8 cellular contexts compared by ENCODE assay signal in genomic region chr1:150548324-150548631, GRCh38. TPM values are rescaled to one million over a fixed set of nuclear protein-coding genes. Genes with fewer than 3 reads are reported as not detected.
A peak's percentile ranks its signal among the peaks of the same experiment; 100 is the strongest.
DNase-seq lines count a peak whose midpoint lies in the region; ATAC-seq, FAIRE-seq and TF ChIP-seq lines count a peak whose summit lies in the region.

No MANE protein-coding gene starts in this region.

- H3K9me3 ChIP-seq in H9 (ENCODE audit: control insufficient read depth, low read depth, low read length) (no peaks in the 10 kb centered on the region), gastrocnemius medialis (no peaks in the 10 kb centered on the region)

- H3K4me1 Mint-ChIP-seq in H9, result peaks cover 16 to 28% of the 10 kb centered on the region in 2 experiments

- H2AK5ac ChIP-seq in H9 (ENCODE audit: insufficient read length, low read length), result no peak overlapping the region

- peak overlapping the region; percentile 48 for H3K4me2 ChIP-seq in H9 (ENCODE audit: insufficient read depth, insufficient read length, low read length)

- H2AFZ ChIP-seq in H9 (ENCODE audit: low read length), result no peak overlapping the region

- no peaks in the 10 kb centered on the region for H3K36me3 ChIP-seq in gastrocnemius medialis

- intact Hi-C loops in gastrocnemius medialis (cut with DNase I; ENCODE audit: low total_unique reads), result no loop called here

- TF ChIP-seq CTCF in H9 (conservative IDR thresholded peaks at IDR 0.05), result no peak
- TF ChIP-seq CTCF in WI38 (IDR thresholded peaks at IDR 0.05; ENCODE audit: low read depth, low read length), result no peak
- TF ChIP-seq CTCF in fibroblast of villous mesenchyme (IDR thresholded peaks at IDR 0.05; ENCODE audit: insufficient read depth, low read depth, low read length), result no peak
- no peak for TF ChIP-seq CTCF in gastrocnemius medialis (IDR thresholded peaks at IDR 0.05 in 4 of 5, conservative IDR thresholded peaks at IDR 0.05 in 1 of 5)
- TF ChIP-seq CTCF in D721Med (IDR thresholded peaks at IDR 0.05; ENCODE audit: insufficient read depth, missing control alignments), result no peak

- DNase-seq in H9 (no peak), fibroblast of villous mesenchyme (ENCODE audit: low read depth) (no peak), gastrocnemius medialis (no peak), islet precursor cell (no peak), D721Med (ENCODE audit: insufficient read length, low spot score) (no peak), amygdala (lab: John Stamatoyannopoulos, UW) (no peak)

- H3K4me3 Mint-ChIP-seq in H9, result peak overlapping the region; percentile 59 to 82

- no peak overlapping the region for H3K18ac ChIP-seq in H9 (ENCODE audit: insufficient read length, low read depth, low read length)

- no peak overlapping the region for H2BK5ac ChIP-seq in H9 (ENCODE audit: insufficient read length, low read length)

- no peak for FAIRE-seq in D721Med (lab: Jason Lieb, UNC)

- H3K27me3 Mint-ChIP-seq in H9 (ENCODE audit: low read depth), result peaks cover 43% of the 10 kb centered on the region

- no peaks in the 10 kb centered on the region for H4K20me1 ChIP-seq in H9 (ENCODE audit: control insufficient read depth, insufficient read depth, insufficient read length)

- no peak overlapping the region for H4K5ac ChIP-seq in H9 (ENCODE audit: insufficient read length, low read depth, low read length)

- H3K4me3 ChIP-seq in WI38 (ENCODE audit: low read depth, low read length), result peak overlapping the region; percentile 63
- H3K4me3 ChIP-seq in fibroblast of villous mesenchyme (ENCODE audit: low read depth, low read length), result peak overlapping the region; percentile 64
- peak overlapping the region; percentile 62 to 92 (median 70) for H3K4me3 ChIP-seq in gastrocnemius medialis

- H2BK20ac ChIP-seq in H9 (ENCODE audit: low read depth, low read length, poor library complexity, severe bottlenecking), result no peak overlapping the region

- H3K27me3 ChIP-seq in H9 (ENCODE audit: insufficient read depth, low read length), result peaks cover 3% of the 10 kb centered on the region; the same call in 1 of the 2 replicates
- H3K27me3 ChIP-seq in gastrocnemius medialis, result no peaks in the 10 kb centered on the region

- H3K56ac ChIP-seq in H9 (ENCODE audit: insufficient read length, low read depth, low read length), result no peak overlapping the region

- H4K91ac ChIP-seq in H9 (ENCODE audit: insufficient read length, low read depth, low read length), result no peak overlapping the region

- in situ Hi-C loops in gastrocnemius medialis (cut with MboI; ENCODE audit: low sequenced_read_pairs in 4 of 4), result no loop called here

- peaks cover 0 to 2% (median 0%) of the 10 kb centered on the region in 3 experiments; a peak in 2 of 7 replicates for H3K36me3 Mint-ChIP-seq in H9 (ENCODE audit: insufficient read depth in 1 of 3, low read depth in 3 of 3)

- H3K4ac ChIP-seq in H9 (ENCODE audit: low read depth, low read length), result no peak overlapping the region

- H3K27ac Mint-ChIP-seq in H9, result no peak overlapping the region; a peak in 1 of 7 replicates

- no peak overlapping the region for H2BK12ac ChIP-seq in H9 (ENCODE audit: insufficient read length, low read depth, low read length)

- H3K27ac ChIP-seq in H9 (ENCODE audit: insufficient read length, low read depth, low read length) (no peak overlapping the region), gastrocnemius medialis (peak overlapping the region; percentile 81 to 92 (median 90))

- no peak overlapping the region for H3K23ac ChIP-seq in H9 (ENCODE audit: insufficient read length, low read depth, low read length)

- no peaks in the 10 kb centered on the region for H3K79me1 ChIP-seq in H9 (ENCODE audit: insufficient read depth, low read depth, low read length, poor library complexity, severe bottlenecking)

- H3K23me2 ChIP-seq in H9 (ENCODE audit: insufficient read length, low read depth, low read length, poor library complexity, severe bottlenecking), result peaks cover 10% of the 10 kb centered on the region

- no peak overlapping the region for H2BK15ac ChIP-seq in H9 (ENCODE audit: low read depth, low read length)

- no peak overlapping the region for H3K14ac ChIP-seq in H9 (ENCODE audit: insufficient read depth, low read length)

- H3K79me2 ChIP-seq in H9 (ENCODE audit: insufficient read depth, low read length), result no peaks in the 10 kb centered on the region

- TF ChIP-seq POLR2A in gastrocnemius medialis (IDR thresholded peaks at IDR 0.05), result no peak

- no peak overlapping the region for H3K9ac ChIP-seq in H9 (ENCODE audit: extremely low read depth, insufficient read length, low read length)

- H3T11ph ChIP-seq in H9 (ENCODE audit: low read length), result no peak overlapping the region

- ATAC-seq in gastrocnemius medialis (no peak), GM19023 (IDR thresholded peaks at IDR 0.05; ENCODE audit: unreplicated experiment) (no peak)

- H3K4me1 ChIP-seq in H9 (ENCODE audit: insufficient read depth, low read length), result 0 out of 2 replicates have a peak, but pooled peaks cover 3% of the 10 kb centered on the region
- peaks cover 24 to 29% of the 10 kb centered on the region in 2 donors for H3K4me1 ChIP-seq in gastrocnemius medialis

- H4K8ac ChIP-seq in H9 (replicated peaks; ENCODE audit: insufficient read length, low read depth, low read length), result no peak overlapping the region

- no CpG with 5 or more reads among the region's 4 CpGs for WGBS in H9 (ENCODE audit: extremely low coverage, insufficient read length, low lambda C conversion rate)

- H3K9me3 Mint-ChIP-seq in H9, result no peaks in the 10 kb centered on the region

- no peak overlapping the region for H2BK120ac ChIP-seq in H9 (ENCODE audit: low read depth, low read length, poor library complexity, severe bottlenecking)

RNA-seq across cellular contexts. Expression of gene ADAMTSL4, which starts 0.9 kb away (rescaled TPM):
- 4.6 and 6.1 TPM in 2 replicates for total RNA-seq in H9 (2021)
- total RNA-seq in fibroblast of villous mesenchyme, result 2.9 and 8.6 TPM in 2 replicates
- 10 to 100 TPM in 2 of 4 donors, 1 to 10 TPM in 2; 5.6 to 30.0 (median 10.7) TPM for total RNA-seq in gastrocnemius medialis

RNA-seq across cellular contexts. Expression of gene MCL1, which starts 31.1 kb away (rescaled TPM):
- total RNA-seq in H9 (2021), result 247 and 250 TPM in 2 replicates
- total RNA-seq in fibroblast of villous mesenchyme, result 218 and 272 TPM in 2 replicates
- total RNA-seq in gastrocnemius medialis, result 100 to 1,000 TPM; 136 to 199 (median 176) TPM

RNA-seq across cellular contexts. Expression of gene FALEC, which starts 32.7 kb away (rescaled TPM):
- total RNA-seq in H9 (2021) (not detected in 2 replicates), fibroblast of villous mesenchyme (0.64 and 1.3 TPM in 2 replicates), gastrocnemius medialis (not detected)

RNA-seq across cellular contexts. Expression of gene ECM1, which starts 40.4 kb away (rescaled TPM):
- total RNA-seq in H9 (2021) (0.88 and 1.4 TPM in 2 replicates), fibroblast of villous mesenchyme (20.3 and 24.5 TPM in 2 replicates), gastrocnemius medialis (1 to 10 TPM; 1.5 to 8.5 (median 5.6) TPM)
